1 cellular context compared by ENCODE assay signal in genomic region chr17:21214015-21214776, GRCh38.
TF ChIP-seq lines count a peak whose summit lies in the region.

A gene with protein sequence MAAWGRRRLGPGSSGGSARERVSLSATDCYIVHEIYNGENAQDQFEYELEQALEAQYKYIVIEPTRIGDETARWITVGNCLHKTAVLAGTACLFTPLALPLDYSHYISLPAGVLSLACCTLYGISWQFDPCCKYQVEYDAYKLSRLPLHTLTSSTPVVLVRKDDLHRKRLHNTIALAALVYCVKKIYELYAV (minus strand): TSS chr17:21214161. CDS start chr17:21214152, 9 bp downstream.

TF ChIP-seq in HEK293, 187 proteins besides CTCF, POLR2A, EP300 and RAD21 (continued from another document and continues in another):
- TF ChIP-seq, protein P1, sequence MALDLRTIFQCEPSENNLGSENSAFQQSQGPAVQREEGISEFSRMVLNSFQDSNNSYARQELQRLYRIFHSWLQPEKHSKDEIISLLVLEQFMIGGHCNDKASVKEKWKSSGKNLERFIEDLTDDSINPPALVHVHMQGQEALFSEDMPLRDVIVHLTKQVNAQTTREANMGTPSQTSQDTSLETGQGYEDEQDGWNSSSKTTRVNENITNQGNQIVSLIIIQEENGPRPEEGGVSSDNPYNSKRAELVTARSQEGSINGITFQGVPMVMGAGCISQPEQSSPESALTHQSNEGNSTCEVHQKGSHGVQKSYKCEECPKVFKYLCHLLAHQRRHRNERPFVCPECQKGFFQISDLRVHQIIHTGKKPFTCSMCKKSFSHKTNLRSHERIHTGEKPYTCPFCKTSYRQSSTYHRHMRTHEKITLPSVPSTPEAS (tag by site-specific recombination; IDR thresholded peaks at IDR 0.05) = no peak
- TF ChIP-seq ZNF510 (tag by site-specific recombination; IDR thresholded peaks at IDR 0.05; ENCODE audit: insufficient replicate concordance) (no peak), PRDM6 (tag by site-specific recombination; IDR thresholded peaks at IDR 0.05) (no peak), ATF2 (tag by site-specific recombination; IDR thresholded peaks at IDR 0.05; ENCODE audit: low read depth) (no peak), ZNF747 (tag by site-specific recombination; IDR thresholded peaks at IDR 0.05) (no peak), ZNF202 (tag by site-specific recombination; IDR thresholded peaks at IDR 0.05; ENCODE audit: borderline replicate concordance) (no peak), SP3 (tag by site-specific recombination; IDR thresholded peaks at IDR 0.05) (peak; percentile 97), SP2 (tag by site-specific recombination; IDR thresholded peaks at IDR 0.05) (peak; percentile 88), ZNF274 (IDR thresholded peaks at IDR 0.05; ENCODE audit: low read length) (no peak), ZNF274 (tag by site-specific recombination; IDR thresholded peaks at IDR 0.05; ENCODE audit: borderline replicate concordance) (no peak), KLF8 (tag by site-specific recombination; IDR thresholded peaks at IDR 0.05) (peak; percentile 93), ZNF600 (tag by site-specific recombination; IDR thresholded peaks at IDR 0.05) (0 out of 2 replicates have a peak, but pooled peaks have one; percentile 50), ZNF843 (tag by site-specific recombination; IDR thresholded peaks at IDR 0.05) (0 out of 2 replicates have a peak, but pooled peaks have one; percentile 40), ZNF214 (tag by site-specific recombination; IDR thresholded peaks at IDR 0.05; ENCODE audit: borderline replicate concordance) (no peak), ZBTB17 (tag by site-specific recombination; IDR thresholded peaks at IDR 0.05) (peak; percentile 94), SETDB1 (IDR thresholded peaks at IDR 0.05; ENCODE audit: insufficient read length, low read length) (no peak), ZNF830 (tag by site-specific recombination; IDR thresholded peaks at IDR 0.05; ENCODE audit: low read depth) (no peak), ZBTB21 (tag by site-specific recombination; IDR thresholded peaks at IDR 0.05) (no peak), ZNF366 (tag by site-specific recombination; conservative IDR thresholded peaks at IDR 0.05) (no peak), ZNF335 (tag by site-specific recombination; conservative IDR thresholded peaks at IDR 0.05) (peak; percentile 87), ZNF777 (tag by site-specific recombination; IDR thresholded peaks at IDR 0.05; ENCODE audit: borderline replicate concordance) (no peak), HOXA7 (CRISPR knock-in tag; IDR thresholded peaks at IDR 0.05; ENCODE audit: borderline replicate concordance) (no peak), ZNF394 (tag by site-specific recombination; IDR thresholded peaks at IDR 0.05; ENCODE audit: borderline replicate concordance) (peak; percentile 53; the same call in 1 of the 2 replicates), ZXDB (tag by site-specific recombination; IDR thresholded peaks at IDR 0.05) (peak; percentile 98), MZF1 (tag by site-specific recombination; IDR thresholded peaks at IDR 0.05; ENCODE audit: borderline replicate concordance) (no peak; the same call in 1 of the 2 replicates), OVOL3 (tag by site-specific recombination; IDR thresholded peaks at IDR 0.05) (0 out of 2 replicates have a peak, but pooled peaks have one; percentile 2), ZFHX2 (tag by site-specific recombination; conservative IDR thresholded peaks at IDR 0.05) (no peak), ZNF18 (tag by site-specific recombination; IDR thresholded peaks at IDR 0.05) (no peak), ZNF701 (tag by site-specific recombination; IDR thresholded peaks at IDR 0.05) (no peak), ZNF558 (tag by site-specific recombination; IDR thresholded peaks at IDR 0.05) (no peak), ZNF488 (tag by site-specific recombination; IDR thresholded peaks at IDR 0.05) (no peak), GLIS2 (tag by site-specific recombination; IDR thresholded peaks at IDR 0.05) (peak; percentile 87), ZNF140 (tag by site-specific recombination; IDR thresholded peaks at IDR 0.05) (no peak), ZNF433 (tag by site-specific recombination; IDR thresholded peaks at IDR 0.05; ENCODE audit: low read depth) (no peak), ZNF2 (tag by site-specific recombination; IDR thresholded peaks at IDR 0.05) (no peak), ZNF341 (tag by site-specific recombination; IDR thresholded peaks at IDR 0.05; ENCODE audit: low read depth) (peak; percentile 86), ZFP3 (tag by site-specific recombination; IDR thresholded peaks at IDR 0.05; ENCODE audit: low read depth) (no peak), ZNF629 (tag by site-specific recombination; IDR thresholded peaks at IDR 0.05) (peak; percentile 42; the same call in 1 of the 2 replicates), ZNF169 (tag by site-specific recombination; IDR thresholded peaks at IDR 0.05) (no peak), ZNF670 (tag by site-specific recombination; IDR thresholded peaks at IDR 0.05; ENCODE audit: low read depth) (no peak), ZNF792 (tag by site-specific recombination; IDR thresholded peaks at IDR 0.05) (no peak), ZIC2 (tag by site-specific recombination; IDR thresholded peaks at IDR 0.05) (peak; percentile 41), ZFP41 (tag by site-specific recombination; IDR thresholded peaks at IDR 0.05; ENCODE audit: borderline replicate concordance) (no peak), ZNF660 (tag by site-specific recombination; IDR thresholded peaks at IDR 0.05) (peak; percentile 22; the same call in 1 of the 2 replicates)
- TF ChIP-seq, protein P2, sequence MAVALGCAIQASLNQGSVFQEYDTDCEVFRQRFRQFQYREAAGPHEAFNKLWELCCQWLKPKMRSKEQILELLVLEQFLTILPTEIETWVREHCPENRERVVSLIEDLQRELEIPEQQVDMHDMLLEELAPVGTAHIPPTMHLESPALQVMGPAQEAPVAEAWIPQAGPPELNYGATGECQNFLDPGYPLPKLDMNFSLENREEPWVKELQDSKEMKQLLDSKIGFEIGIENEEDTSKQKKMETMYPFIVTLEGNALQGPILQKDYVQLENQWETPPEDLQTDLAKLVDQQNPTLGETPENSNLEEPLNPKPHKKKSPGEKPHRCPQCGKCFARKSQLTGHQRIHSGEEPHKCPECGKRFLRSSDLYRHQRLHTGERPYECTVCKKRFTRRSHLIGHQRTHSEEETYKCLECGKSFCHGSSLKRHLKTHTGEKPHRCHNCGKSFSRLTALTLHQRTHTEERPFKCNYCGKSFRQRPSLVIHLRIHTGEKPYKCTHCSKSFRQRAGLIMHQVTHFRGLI (tag by site-specific recombination; IDR thresholded peaks at IDR 0.05) = no peak
- TF ChIP-seq, protein P3, sequence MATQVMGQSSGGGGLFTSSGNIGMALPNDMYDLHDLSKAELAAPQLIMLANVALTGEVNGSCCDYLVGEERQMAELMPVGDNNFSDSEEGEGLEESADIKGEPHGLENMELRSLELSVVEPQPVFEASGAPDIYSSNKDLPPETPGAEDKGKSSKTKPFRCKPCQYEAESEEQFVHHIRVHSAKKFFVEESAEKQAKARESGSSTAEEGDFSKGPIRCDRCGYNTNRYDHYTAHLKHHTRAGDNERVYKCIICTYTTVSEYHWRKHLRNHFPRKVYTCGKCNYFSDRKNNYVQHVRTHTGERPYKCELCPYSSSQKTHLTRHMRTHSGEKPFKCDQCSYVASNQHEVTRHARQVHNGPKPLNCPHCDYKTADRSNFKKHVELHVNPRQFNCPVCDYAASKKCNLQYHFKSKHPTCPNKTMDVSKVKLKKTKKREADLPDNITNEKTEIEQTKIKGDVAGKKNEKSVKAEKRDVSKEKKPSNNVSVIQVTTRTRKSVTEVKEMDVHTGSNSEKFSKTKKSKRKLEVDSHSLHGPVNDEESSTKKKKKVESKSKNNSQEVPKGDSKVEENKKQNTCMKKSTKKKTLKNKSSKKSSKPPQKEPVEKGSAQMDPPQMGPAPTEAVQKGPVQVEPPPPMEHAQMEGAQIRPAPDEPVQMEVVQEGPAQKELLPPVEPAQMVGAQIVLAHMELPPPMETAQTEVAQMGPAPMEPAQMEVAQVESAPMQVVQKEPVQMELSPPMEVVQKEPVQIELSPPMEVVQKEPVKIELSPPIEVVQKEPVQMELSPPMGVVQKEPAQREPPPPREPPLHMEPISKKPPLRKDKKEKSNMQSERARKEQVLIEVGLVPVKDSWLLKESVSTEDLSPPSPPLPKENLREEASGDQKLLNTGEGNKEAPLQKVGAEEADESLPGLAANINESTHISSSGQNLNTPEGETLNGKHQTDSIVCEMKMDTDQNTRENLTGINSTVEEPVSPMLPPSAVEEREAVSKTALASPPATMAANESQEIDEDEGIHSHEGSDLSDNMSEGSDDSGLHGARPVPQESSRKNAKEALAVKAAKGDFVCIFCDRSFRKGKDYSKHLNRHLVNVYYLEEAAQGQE (tag by site-specific recombination; IDR thresholded peaks at IDR 0.05) = no peak
- TF ChIP-seq, protein P4, sequence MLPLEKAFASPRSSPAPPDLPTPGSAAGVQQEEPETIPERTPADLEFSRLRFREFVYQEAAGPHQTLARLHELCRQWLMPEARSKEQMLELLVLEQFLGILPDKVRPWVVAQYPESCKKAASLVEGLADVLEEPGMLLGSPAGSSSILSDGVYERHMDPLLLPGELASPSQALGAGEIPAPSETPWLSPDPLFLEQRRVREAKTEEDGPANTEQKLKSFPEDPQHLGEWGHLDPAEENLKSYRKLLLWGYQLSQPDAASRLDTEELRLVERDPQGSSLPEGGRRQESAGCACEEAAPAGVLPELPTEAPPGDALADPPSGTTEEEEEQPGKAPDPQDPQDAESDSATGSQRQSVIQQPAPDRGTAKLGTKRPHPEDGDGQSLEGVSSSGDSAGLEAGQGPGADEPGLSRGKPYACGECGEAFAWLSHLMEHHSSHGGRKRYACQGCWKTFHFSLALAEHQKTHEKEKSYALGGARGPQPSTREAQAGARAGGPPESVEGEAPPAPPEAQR (tag by site-specific recombination; IDR thresholded peaks at IDR 0.05) = no peak
- TF ChIP-seq, protein P5, sequence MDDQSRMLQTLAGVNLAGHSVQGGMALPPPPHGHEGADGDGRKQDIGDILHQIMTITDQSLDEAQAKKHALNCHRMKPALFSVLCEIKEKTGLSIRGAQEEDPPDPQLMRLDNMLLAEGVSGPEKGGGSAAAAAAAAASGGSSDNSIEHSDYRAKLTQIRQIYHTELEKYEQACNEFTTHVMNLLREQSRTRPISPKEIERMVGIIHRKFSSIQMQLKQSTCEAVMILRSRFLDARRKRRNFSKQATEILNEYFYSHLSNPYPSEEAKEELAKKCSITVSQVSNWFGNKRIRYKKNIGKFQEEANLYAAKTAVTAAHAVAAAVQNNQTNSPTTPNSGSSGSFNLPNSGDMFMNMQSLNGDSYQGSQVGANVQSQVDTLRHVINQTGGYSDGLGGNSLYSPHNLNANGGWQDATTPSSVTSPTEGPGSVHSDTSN (CRISPR knock-in tag; IDR thresholded peaks at IDR 0.05) = no peak; the same call in 1 of the 2 replicates
- TF ChIP-seq, protein P6, sequence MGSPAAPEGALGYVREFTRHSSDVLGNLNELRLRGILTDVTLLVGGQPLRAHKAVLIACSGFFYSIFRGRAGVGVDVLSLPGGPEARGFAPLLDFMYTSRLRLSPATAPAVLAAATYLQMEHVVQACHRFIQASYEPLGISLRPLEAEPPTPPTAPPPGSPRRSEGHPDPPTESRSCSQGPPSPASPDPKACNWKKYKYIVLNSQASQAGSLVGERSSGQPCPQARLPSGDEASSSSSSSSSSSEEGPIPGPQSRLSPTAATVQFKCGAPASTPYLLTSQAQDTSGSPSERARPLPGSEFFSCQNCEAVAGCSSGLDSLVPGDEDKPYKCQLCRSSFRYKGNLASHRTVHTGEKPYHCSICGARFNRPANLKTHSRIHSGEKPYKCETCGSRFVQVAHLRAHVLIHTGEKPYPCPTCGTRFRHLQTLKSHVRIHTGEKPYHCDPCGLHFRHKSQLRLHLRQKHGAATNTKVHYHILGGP (tag by site-specific recombination; IDR thresholded peaks at IDR 0.05) = no peak
